ENCODE assay signal across 11 cellular contexts in the genomic region with DNA sequence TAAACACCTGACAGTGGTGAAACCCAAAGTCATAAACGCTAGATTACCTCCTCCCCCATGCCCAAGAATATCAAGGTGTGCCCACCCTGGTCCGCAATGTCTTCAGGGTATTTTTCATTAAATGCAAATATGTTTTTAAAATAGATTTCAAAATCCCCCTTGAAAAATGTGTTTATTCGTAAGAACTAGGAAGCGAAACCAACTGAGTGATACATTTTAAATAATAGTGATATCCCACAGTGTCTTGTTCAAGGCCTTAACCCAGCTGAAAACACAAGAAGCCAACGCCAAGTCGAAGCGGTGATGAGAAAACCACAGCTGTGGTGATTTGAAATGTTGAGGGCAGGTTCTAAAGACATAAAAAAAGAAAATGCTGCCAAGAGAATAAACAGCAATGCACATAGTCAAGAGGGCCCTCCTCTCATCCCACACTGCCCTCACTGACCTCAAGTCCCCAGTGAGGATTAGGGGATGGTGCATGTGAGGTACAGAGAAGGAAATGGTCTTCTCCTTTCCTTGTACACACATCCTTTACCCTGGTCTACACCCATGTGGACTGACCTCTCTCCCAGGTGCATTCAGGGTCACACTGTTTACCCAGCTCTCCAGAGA. TPM values are rescaled to one million over a fixed set of nuclear protein-coding genes. Genes with fewer than 3 reads are reported as not detected.
DNase-seq lines count a peak whose midpoint lies in the region; ATAC-seq, FAIRE-seq and TF ChIP-seq lines count a peak whose summit lies in the region.
"Had no signal": no experiment of that assay in that cellular context is flagged by ENCODE, and none has a peak within 500 bp of the region (broad histone marks: within the 10 kb centered on the region; RNA-seq: fewer than 3 reads in every experiment).

No MANE protein-coding gene starts in this region.

- H3K9me2 ChIP-seq in GM23248 (ENCODE audit: insufficient read depth): no peaks in the 10 kb centered on the region

- in situ Hi-C loops in GM23248 (cut with MboI): no loop called here

- H3F3A ChIP-seq in GM23248 (ENCODE audit: insufficient read depth): no peaks in the 10 kb centered on the region

- no peaks in the 10 kb centered on the region; a peak in 1 of 22 replicates for H3K36me3 ChIP-seq in BLaER1 treated with 17β-estradiol and CSF1 and Interleukin-3, amounts not matched to agents 10 nM and 100 nM
- no peaks in the 10 kb centered on the region for H3K36me3 ChIP-seq in GM23248 (ENCODE audit: low read depth)
- H3K36me3 ChIP-seq: sigmoid colon had no signal

- DNase-seq in GM19239 (ENCODE audit: insufficient read length, low spot score): no peak
- DNase-seq in CD1c-positive myeloid dendritic cell (ENCODE audit: extremely low spot score): no peak
- no peak for DNase-seq in progenitor cell of endocrine pancreas (ENCODE audit: low spot score, unreplicated experiment)
- DNase-seq in GM23248: no peak
- no peak for DNase-seq in COR-L47 (lab: John Stamatoyannopoulos, UW)
- DNase-seq: mammary epithelial cell, sigmoid colon had no signal

- peaks cover 3% of the 10 kb centered on the region for H3K9me3 Mint-ChIP-seq in progenitor cell of endocrine pancreas (ENCODE audit: low read depth)

- 85 to 87% methylated on average over 7 of the region's 7 CpGs for WGBS in GM23248 (ENCODE audit: low coverage in 1 of 2, low lambda C conversion rate in 2 of 2, missing lambda C conversion rate in 2 of 2), 2 experiments

- H3K9ac ChIP-seq in BLaER1 treated with 17β-estradiol and CSF1 and Interleukin-3, amounts not matched to agents 10 nM and 100 nM: no peak overlapping the region
- H3K9ac ChIP-seq in GM23248: no peak overlapping the region

- no peak for TF ChIP-seq CTCF in progenitor cell of endocrine pancreas (IDR thresholded peaks at IDR 0.05; ENCODE audit: unreplicated experiment)

- no peaks in the 10 kb centered on the region for H3K36me3 Mint-ChIP-seq in progenitor cell of endocrine pancreas (ENCODE audit: insufficient read depth)

- H3K4me3 ChIP-seq in BLaER1 treated with 17β-estradiol and CSF1 and Interleukin-3, amounts not matched to agents 10 nM and 100 nM: no peak overlapping the region
- H3K4me3 ChIP-seq in GM23248: no peak overlapping the region
- H3K4me3 ChIP-seq: K562, sigmoid colon had no signal

- H3K9me3 ChIP-seq in BLaER1 treated with 17β-estradiol and CSF1 and Interleukin-3, amounts not matched to agents 10 nM and 100 nM (replicated peaks in 1 of 11): peaks cover 0 to 31% (median 9%) of the 10 kb centered on the region in 11 experiments; a peak in 10 of 22 replicates
- H3K9me3 ChIP-seq in GM23248 (ENCODE audit: low read depth): no peaks in the 10 kb centered on the region
- H3K9me3 ChIP-seq: sigmoid colon had no signal

- ATAC-seq in HG02885 (IDR thresholded peaks at IDR 0.05; ENCODE audit: poor library complexity, unreplicated experiment): peak; percentile 56
- ATAC-seq: K562 had no signal

- H3K27me3 Mint-ChIP-seq in progenitor cell of endocrine pancreas: peaks cover 3% of the 10 kb centered on the region

- H3K27me3 ChIP-seq in BLaER1 treated with 17β-estradiol and CSF1 and Interleukin-3, amounts not matched to agents 10 nM and 100 nM: no peaks in the 10 kb centered on the region
- peaks cover 44% of the 10 kb centered on the region for H3K27me3 ChIP-seq in GM23248 (replicated peaks; ENCODE audit: insufficient read depth)
- H3K27me3 ChIP-seq: sigmoid colon had no signal

- peaks cover 10% of the 10 kb centered on the region for H3K4me1 Mint-ChIP-seq in progenitor cell of endocrine pancreas (ENCODE audit: low read depth)

- H3K27ac Mint-ChIP-seq in progenitor cell of endocrine pancreas: no peak overlapping the region

- H2AFZ ChIP-seq in GM23248: no peak overlapping the region

- FAIRE-seq in GM19239 (lab: Jason Lieb, UNC): peak; percentile 79
- FAIRE-seq: K562 had no signal

- H4K20me1 ChIP-seq in BLaER1 treated with 17β-estradiol and CSF1 and Interleukin-3, amounts not matched to agents 10 nM and 100 nM: no peaks in the 10 kb centered on the region
- no peaks in the 10 kb centered on the region for H4K20me1 ChIP-seq in GM23248 (ENCODE audit: insufficient read depth)

- peak overlapping the region; percentile 53 to 80 (median 72) for H3K4me2 ChIP-seq in BLaER1 treated with 17β-estradiol and CSF1 and Interleukin-3, amounts not matched to agents 10 nM and 100 nM
- H3K4me2 ChIP-seq in GM23248 (ENCODE audit: unreplicated experiment): no peak overlapping the region

- H3K79me2 ChIP-seq in GM23248 (ENCODE audit: insufficient read depth): no peaks in the 10 kb centered on the region

- TF ChIP-seq POLR2A in Raji (IDR thresholded peaks at IDR 0.05; ENCODE audit: insufficient read depth, low read depth, low read length): peak; percentile 49

- H3K4me3 Mint-ChIP-seq in progenitor cell of endocrine pancreas (ENCODE audit: low read depth): no peak overlapping the region

- H3K4me1 ChIP-seq in BLaER1 treated with 17β-estradiol and CSF1 and Interleukin-3, amounts not matched to agents 10 nM and 100 nM: peaks cover 59 to 74% (median 64%) of the 10 kb centered on the region in 10 experiments
- H3K4me1 ChIP-seq in GM23248 (ENCODE audit: insufficient read depth): no peaks in the 10 kb centered on the region
- H3K4me1 ChIP-seq: sigmoid colon had no signal

- H3K27ac ChIP-seq in BLaER1 treated with 17β-estradiol and CSF1 and Interleukin-3, amounts not matched to agents 10 nM and 100 nM: peak overlapping the region in 8 of 11 experiments; percentile 3 to 63 (median 33); a peak in 10 of 22 replicates
- H3K27ac ChIP-seq in GM23248: no peak overlapping the region
- H3K27ac ChIP-seq: sigmoid colon had no signal

RNA-seq across cellular contexts. Expression of a gene that starts 25.5 kb away (rescaled TPM):
- total RNA-seq in progenitor cell of endocrine pancreas: not detected in 2 replicates
- total RNA-seq in GM23248 (2014; rRNA removed; shearing (Covaris generic)): not detected in 2 replicates
- polyA plus RNA-seq in GM23248 (2016; fragmentation: Nextera tagmentation; extraction: Ambion mirVana): not detected in 2 replicates
- total RNA-seq: K562, mammary epithelial cell had no signal
- polyA plus RNA-seq: K562, sigmoid colon had no signal

RNA-seq across cellular contexts. Expression of a gene that starts 49.6 kb away (rescaled TPM):
- total RNA-seq in progenitor cell of endocrine pancreas: 0.78 and 1.1 TPM in 2 replicates
- total RNA-seq in GM23248 (2014; rRNA removed; shearing (Covaris generic)): under 0.01 TPM in 1 of 2 replicates, not detected in the other
- not detected in 2 replicates for polyA plus RNA-seq in GM23248 (2016; fragmentation: Nextera tagmentation; extraction: Ambion mirVana)
- polyA plus RNA-seq: K562 had no signal
